Comparison of ENCODE assay signal across 19 cellular contexts in the genomic region with DNA sequence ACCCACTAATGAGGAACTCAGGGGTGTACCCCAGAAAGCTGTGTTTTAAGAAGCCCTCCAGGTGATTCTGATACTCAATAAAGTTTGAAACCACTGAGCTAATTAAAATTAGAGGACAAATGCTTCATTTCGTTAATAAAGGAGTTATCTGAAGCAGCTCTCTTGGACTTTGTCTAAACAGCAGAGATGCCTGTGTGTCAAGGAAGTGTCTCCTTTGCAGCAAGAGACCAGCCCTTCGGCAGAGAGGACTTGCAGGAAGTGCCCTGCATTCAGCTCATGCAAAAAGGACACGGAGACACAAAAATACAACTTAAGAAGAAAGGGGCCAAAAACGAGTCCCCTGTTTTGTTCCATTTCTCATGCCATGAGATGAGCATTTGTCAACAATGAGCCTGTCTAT.
DNase-seq lines count a peak whose midpoint lies in the region; ATAC-seq, FAIRE-seq and TF ChIP-seq lines count a peak whose summit lies in the region.
"Had no signal": no experiment of that assay in that cellular context is flagged by ENCODE, and none has a peak within 500 bp of the region (broad histone marks: within the 10 kb centered on the region; RNA-seq: fewer than 3 reads in every experiment).

No MANE protein-coding gene starts in this region.

- peak overlapping the region; percentile 62 for H3K27ac Mint-ChIP-seq in nephron progenitor cell
- H3K27ac Mint-ChIP-seq: activated CD8-positive, alpha-beta T cell treated with anti-CD3 and anti-CD28 coated beads, Interleukin-2, amount 10 ng/mL, durations not matched to agents 7 days and 5 days; activated naive CD4-positive, alpha-beta T cell treated with anti-CD3 and anti-CD28 coated beads, Interleukin-2, amount 50 U/mL, for 72 hours; CD4-positive, alpha-beta memory T cell had no signal

- H3K4me3 Mint-ChIP-seq in nephron progenitor cell: no peak overlapping the region
- H3K4me3 Mint-ChIP-seq: activated CD8-positive, alpha-beta T cell treated with anti-CD3 and anti-CD28 coated beads, Interleukin-2, amount 10 ng/mL, durations not matched to agents 7 days and 5 days; brain; CD4-positive, alpha-beta memory T cell had no signal

- DNase-seq in left ventricle myocardium inferior (no peak), heart right ventricle (no peak), breast epithelium (ENCODE audit: low spot score in 2 of 2) (no peak), nephron progenitor cell (no peak), vagina (ENCODE audit: extremely low spot score in 2 of 2) (no peak), D721Med (ENCODE audit: insufficient read length, low spot score) (no peak), NCI-H2196 (lab: John Stamatoyannopoulos, UW; ENCODE audit: unreplicated experiment) (no peak), GM12892 (ENCODE audit: insufficient read length) (no peak)
- DNase-seq: activated CD8-positive, alpha-beta T cell treated with anti-CD3 and anti-CD28 coated beads, Interleukin-2, amount 10 ng/mL, durations not matched to agents 7 days and 5 days; CD4-positive, alpha-beta memory T cell; KBM-7; NCI-H1092 treated with DMSO at 0.1 percent for 48 hours; stimulated activated CD8-positive, alpha-beta memory T cell treated with anti-CD3 and anti-CD28 coated beads, Interleukin-4, amount 100 ng/mL, for 48 hours had no signal

- TF ChIP-seq CTCF in left ventricle myocardium inferior (IDR thresholded peaks at IDR 0.05; ENCODE audit: borderline replicate concordance) (no peak), heart right ventricle (IDR thresholded peaks at IDR 0.05) (no peak), breast epithelium (IDR thresholded peaks at IDR 0.05) (no peak), nephron progenitor cell (IDR thresholded peaks at IDR 0.05) (no peak), vagina (IDR thresholded peaks at IDR 0.05) (no peak), D721Med (IDR thresholded peaks at IDR 0.05; ENCODE audit: insufficient read depth, missing control alignments) (no peak)

- WGBS in heart right ventricle, 2 donors: 44% methylated on average over 4 of the region's 4 CpGs

- H3K4me1 Mint-ChIP-seq in nephron progenitor cell: peaks cover 24% of the 10 kb centered on the region
- H3K4me1 Mint-ChIP-seq: CD4-positive, alpha-beta memory T cell had no signal

- H3K4me1 ChIP-seq in left ventricle myocardium inferior (peaks cover 72% of the 10 kb centered on the region), heart right ventricle (peaks cover 7 to 75% (median 51%) of the 10 kb centered on the region in 9 donors), breast epithelium (peaks cover 7 to 28% of the 10 kb centered on the region in 2 donors), vagina (peaks cover 68% of the 10 kb centered on the region)

- H3K27me3 ChIP-seq in left ventricle myocardium inferior (ENCODE audit: low read depth) (no peaks in the 10 kb centered on the region), heart right ventricle (no peaks in the 10 kb centered on the region), breast epithelium (no peaks in the 10 kb centered on the region), vagina (no peaks in the 10 kb centered on the region)

- TF ChIP-seq POLR2A in breast epithelium (IDR thresholded peaks at IDR 0.05): no peak
- TF ChIP-seq POLR2A in vagina (IDR thresholded peaks at IDR 0.05): no peak
- no peak for TF ChIP-seq POLR2A in GM12892 (IDR thresholded peaks at IDR 0.05; ENCODE audit: low read depth, low read length)

- intact Hi-C loops in left ventricle myocardium inferior (cut with micrococcal nuclease) (no loop called here), heart right ventricle (cut with DNase I) (no loop called here), breast epithelium (cut with DNase I; ENCODE audit: low total_unique reads) (no loop called here), vagina (cut with DNase I) (no loop called here)

- H3K27me3 Mint-ChIP-seq in nephron progenitor cell (ENCODE audit: low read depth, poor library complexity): no peaks in the 10 kb centered on the region

- no peaks in the 10 kb centered on the region for H3K9me3 ChIP-seq in left ventricle myocardium inferior (replicated peaks)
- H3K9me3 ChIP-seq in heart right ventricle: no peaks in the 10 kb centered on the region
- H3K9me3 ChIP-seq in breast epithelium: no peaks in the 10 kb centered on the region
- H3K9me3 ChIP-seq in vagina: no peaks in the 10 kb centered on the region

- H3K36me3 Mint-ChIP-seq in nephron progenitor cell (ENCODE audit: low read depth): peaks cover 77% of the 10 kb centered on the region
- H3K36me3 Mint-ChIP-seq: activated naive CD4-positive, alpha-beta T cell treated with anti-CD3 and anti-CD28 coated beads, Interleukin-2, amount 50 U/mL, for 72 hours; CD4-positive, alpha-beta memory T cell had no signal

- H3K36me3 ChIP-seq in left ventricle myocardium inferior: no peaks in the 10 kb centered on the region
- no peaks in the 10 kb centered on the region for H3K36me3 ChIP-seq in heart right ventricle
- no peaks in the 10 kb centered on the region for H3K36me3 ChIP-seq in breast epithelium
- no peaks in the 10 kb centered on the region for H3K36me3 ChIP-seq in vagina

- FAIRE-seq in D721Med (lab: Jason Lieb, UNC): no peak
- no peak for FAIRE-seq in GM12892 (lab: Jason Lieb, UNC)

- H3K27ac ChIP-seq in left ventricle myocardium inferior (replicated peaks) (peak overlapping the region; percentile 28), heart right ventricle (peak overlapping the region in 2 of 10 donors; percentile 45 to 62), breast epithelium (peak overlapping the region; percentile 52 to 78), vagina (peak overlapping the region; percentile 74)
- H3K27ac ChIP-seq: HL-60 had no signal

- H3K9me3 Mint-ChIP-seq in nephron progenitor cell: no peaks in the 10 kb centered on the region
- H3K9me3 Mint-ChIP-seq: activated naive CD4-positive, alpha-beta T cell treated with anti-CD3 and anti-CD28 coated beads, Interleukin-2, amount 50 U/mL, for 72 hours; brain; CD4-positive, alpha-beta memory T cell had no signal

- H3K4me3 ChIP-seq in left ventricle myocardium inferior (no peak overlapping the region), heart right ventricle (no peak overlapping the region), breast epithelium (no peak overlapping the region), vagina (no peak overlapping the region)
- H3K4me3 ChIP-seq: skin epidermis had no signal

- no peak for ATAC-seq in heart right ventricle
- ATAC-seq: activated CD8-positive, alpha-beta T cell treated with anti-CD3 and anti-CD28 coated beads, Interleukin-2, amount 10 ng/mL, durations not matched to agents 7 days and 5 days; activated naive CD4-positive, alpha-beta T cell treated with anti-CD3 and anti-CD28 coated beads, Interleukin-2, amount 50 U/mL, for 72 hours; HCT116; left lobe of liver had no signal
